Comparison of ENCODE assay signal across 9 cellular contexts in genomic region chr6:72218125-72218524, GRCh38.
DNase-seq lines count a peak whose midpoint lies in the region; ATAC-seq and TF ChIP-seq lines count a peak whose summit lies in the region.
"Had no signal": no experiment of that assay in that cellular context is flagged by ENCODE, and none has a peak within 500 bp of the region (broad histone marks: within the 10 kb centered on the region; RNA-seq: fewer than 3 reads in every experiment).

No MANE protein-coding gene starts in this region.

- intact Hi-C loops in Panc1 (cut with micrococcal nuclease; ENCODE audit: unreplicated experiment): no loop called here

- H3K4me1 Mint-ChIP-seq in glutamatergic neuron (ENCODE audit: low read depth, unreplicated experiment): peaks cover 9% of the 10 kb centered on the region
- H3K4me1 Mint-ChIP-seq in type B pancreatic cell (ENCODE audit: unreplicated experiment): peaks cover 12% of the 10 kb centered on the region
- H3K4me1 Mint-ChIP-seq: central memory CD8-positive, alpha-beta T cell had no signal

- in situ Hi-C loops in Panc1 (cut with HindIII; ENCODE audit: low pct_unique_long_range_greater_than_20kb, low sequenced_read_pairs): no loop called here

- no peaks in the 10 kb centered on the region for H3K4me1 ChIP-seq in Panc1 (ENCODE audit: control insufficient read depth, insufficient read depth, low read length)

- H3K27me3 Mint-ChIP-seq in glutamatergic neuron (ENCODE audit: unreplicated experiment) (no peaks in the 10 kb centered on the region), type B pancreatic cell (no peaks in the 10 kb centered on the region)
- H3K27me3 Mint-ChIP-seq: central memory CD8-positive, alpha-beta T cell had no signal

- H3K36me3 ChIP-seq in Panc1 (ENCODE audit: control insufficient read depth, insufficient read depth, low read length): no peaks in the 10 kb centered on the region

- H3K4me3 Mint-ChIP-seq in glutamatergic neuron (ENCODE audit: unreplicated experiment) (no peak overlapping the region), type B pancreatic cell (peak overlapping the region; percentile 44)
- H3K4me3 Mint-ChIP-seq: central memory CD8-positive, alpha-beta T cell had no signal

- no peaks in the 10 kb centered on the region for H3K9me3 Mint-ChIP-seq in glutamatergic neuron (ENCODE audit: unreplicated experiment)
- H3K9me3 Mint-ChIP-seq in type B pancreatic cell: no peaks in the 10 kb centered on the region

- H3K27ac ChIP-seq in Panc1 (ENCODE audit: low read length): no peak overlapping the region

- no TSS peak for BruUV-seq in Panc1 (replicated peaks; lab: Mats Ljungman, UMichigan)

- H3K36me3 Mint-ChIP-seq in glutamatergic neuron (ENCODE audit: unreplicated experiment) (no peaks in the 10 kb centered on the region), type B pancreatic cell (no peaks in the 10 kb centered on the region)

- H3K27me3 ChIP-seq in Panc1 (ENCODE audit: control insufficient read depth, insufficient read depth, low read length): peaks cover 8% of the 10 kb centered on the region

- no peaks in the 10 kb centered on the region for H3K9me3 ChIP-seq in Panc1 (ENCODE audit: control insufficient read depth, insufficient read depth, low read depth, low read length)

- CTCF ChIA-PET in AG04449 (lab: Yijun Ruan, JAX) (interaction anchor here (0.9 kb wide), 1 partner anchor 9 kb away, joined by 3 read pairs; no protein-coding TSS in a partner anchor), Panc1 (lab: Charles Lee) (no interaction called here)

- H3K27ac Mint-ChIP-seq in glutamatergic neuron (ENCODE audit: unreplicated experiment) (no peak overlapping the region), type B pancreatic cell (no peak overlapping the region)

- TF ChIP-seq CTCF in AG04449 (IDR thresholded peaks at IDR 0.05; ENCODE audit: insufficient read depth, low read length, missing control alignments) (peak; percentile 67), Panc1 (IDR thresholded peaks at IDR 0.05) (peak; percentile 80), glutamatergic neuron (IDR thresholded peaks at IDR 0.05; ENCODE audit: partially characterized antibody, unreplicated experiment) (peak; percentile 53), type B pancreatic cell (conservative IDR thresholded peaks at IDR 0.05) (peak; percentile 75)

- ATAC-seq in GM18511 (IDR thresholded peaks at IDR 0.05; ENCODE audit: unreplicated experiment) (peak; percentile 92), HG02885 (IDR thresholded peaks at IDR 0.05; ENCODE audit: poor library complexity, unreplicated experiment) (peak; percentile 96), Panc1 (peak; percentile 98)

- no peak overlapping the region for H3K4me3 ChIP-seq in AG04449 (ENCODE audit: low read depth, low read length)
- no peak overlapping the region for H3K4me3 ChIP-seq in Panc1 (ENCODE audit: low read depth in 2 of 2, low read length in 2 of 2)

- DNase-seq in AG04449 (ENCODE audit: low read depth, low spot score): no peak
- peak; percentile 18 for DNase-seq in Panc1 (ENCODE audit: low read depth, low spot score)
- peak; percentile 72 for DNase-seq in glutamatergic neuron
- DNase-seq in type B pancreatic cell (ENCODE audit: extremely low spot score, unreplicated experiment): no peak
- DNase-seq in KG1 (lab: John Stamatoyannopoulos, UW): no peak
- DNase-seq in DMS79 (lab: John Stamatoyannopoulos, UW): no peak

- POLR2A ChIA-PET in AG04449 (lab: Yijun Ruan, JAX): no interaction called here
- POLR2A ChIA-PET in Panc1 (lab: Charles Lee): no interaction called here

Comparison
In these comparisons a context has a peak if more than half of its experiments do, and no peak if none do; other contexts are left out.
1. DNase-seq: peak in Panc1 (single experiment) and glutamatergic neuron (single experiment); none in AG04449 (single experiment), type B pancreatic cell (single experiment), KG1 (single experiment) and DMS79 (single experiment).
2. Peak in every context shown above with its lines, with median percentiles within 50 percentile points of each other: CTCF ChIP-seq and ATAC-seq.